Comparison of ENCODE assay signal across 8 cellular contexts in the genomic region with DNA sequence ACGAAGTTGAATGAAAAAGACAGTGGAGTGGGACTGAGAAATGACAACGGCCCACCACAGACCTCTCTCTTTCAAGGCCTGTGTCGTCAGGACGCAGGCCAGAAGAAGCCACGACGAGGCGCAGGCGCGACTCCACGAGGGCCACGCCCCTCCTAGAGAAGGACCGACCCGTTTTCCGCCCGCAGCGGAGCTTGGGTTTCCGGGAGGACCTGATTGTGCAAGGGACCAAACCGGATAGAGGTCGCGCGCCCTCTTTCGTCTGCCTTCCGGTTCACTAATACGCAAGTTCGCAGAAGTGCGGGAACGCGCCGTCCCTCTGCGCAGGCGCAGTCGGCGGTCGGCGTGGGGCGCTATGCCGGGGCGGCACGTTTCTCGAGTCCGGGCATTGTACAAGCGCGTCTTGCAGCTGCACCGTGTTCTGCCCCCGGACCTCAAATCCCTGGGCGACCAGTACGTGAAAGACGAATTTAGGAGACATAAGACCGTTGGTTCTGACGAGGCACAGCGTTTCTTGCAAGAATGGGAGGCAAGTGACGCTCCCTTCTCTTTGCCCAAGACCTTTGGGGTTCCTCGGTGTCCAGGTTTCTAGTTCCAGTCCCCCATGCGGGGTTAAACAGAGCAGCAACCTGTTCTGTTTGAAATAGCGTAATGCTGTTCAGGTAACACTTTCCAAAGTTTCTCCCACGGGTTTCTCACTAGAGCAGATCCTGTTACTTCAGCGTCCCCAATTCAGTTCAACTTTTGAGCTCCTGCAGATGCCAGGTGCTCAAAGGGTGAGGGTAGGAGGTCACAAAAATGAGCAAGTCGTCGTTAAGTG. TPM values are rescaled to one million over a fixed set of nuclear protein-coding genes. Genes with fewer than 3 reads are reported as not detected.
DNase-seq lines count a peak whose midpoint lies in the region; FAIRE-seq and TF ChIP-seq lines count a peak whose summit lies in the region.

A gene (plus strand): TSS at position 327 of the 817 bp plus-strand sequence. CDS start 26 bp downstream, at position 353.

- peaks cover 19 to 24% of the 10 kb centered on the region in 2 experiments for H3K4me1 Mint-ChIP-seq in H9

- no peak; the same call in 2 of the 3 replicates for TF ChIP-seq CTCF in H9 (conservative IDR thresholded peaks at IDR 0.05)
- TF ChIP-seq CTCF in neural cell (IDR thresholded peaks at IDR 0.05; ENCODE audit: poor library complexity, severe bottlenecking): peak; percentile 54
- peak in 2 of 7 experiments; percentile 22 to 23 for TF ChIP-seq CTCF in stomach (IDR thresholded peaks at IDR 0.05)

- H3K27me3 Mint-ChIP-seq in H9 (ENCODE audit: low read depth): peaks cover 12% of the 10 kb centered on the region

- peak within 1 kb of the TSS; percentile 80 for H3K4me3 ChIP-seq in MG63
- H3K4me3 ChIP-seq in neural cell (ENCODE audit: low read length): peak within 1 kb of the TSS; percentile 72
- H3K4me3 ChIP-seq in stomach: peak within 1 kb of the TSS; percentile 67 to 89 (median 72)

- H3K9me3 ChIP-seq in H9 (ENCODE audit: control insufficient read depth, low read depth, low read length): no peaks in the 10 kb centered on the region
- H3K9me3 ChIP-seq in MG63: no peaks in the 10 kb centered on the region
- no peaks in the 10 kb centered on the region for H3K9me3 ChIP-seq in neural cell (ENCODE audit: low read length)
- no peaks in the 10 kb centered on the region for H3K9me3 ChIP-seq in stomach

- no peaks in the 10 kb centered on the region for H3K36me3 ChIP-seq in MG63
- H3K36me3 ChIP-seq in neural cell (ENCODE audit: insufficient read depth, low read length): no peaks in the 10 kb centered on the region
- no peaks in the 10 kb centered on the region for H3K36me3 ChIP-seq in stomach

- TF ChIP-seq EP300 in neural cell (conservative IDR thresholded peaks at IDR 0.05; ENCODE audit: poor library complexity, severe bottlenecking): peak; percentile 77
- TF ChIP-seq EP300 in stomach (IDR thresholded peaks at IDR 0.05): no peak

- DNase-seq in H9: peak; percentile 99
- peak; percentile 93 for DNase-seq in MG63
- DNase-seq in SHP77 treated with DMSO at 0.1 percent for 48 hours (lab: John Stamatoyannopoulos, UW): peak; percentile 87
- peak; percentile 99 for DNase-seq in activated effector memory CD4-positive, alpha-beta T cell treated with anti-CD3 and anti-CD28 coated beads, Interleukin-2, amount 50 U/mL, for 16 hours
- peak; percentile 98 for DNase-seq in fibroblast of the conjunctiva (ENCODE audit: low read depth)
- DNase-seq in stomach: peak; percentile 98

- intact Hi-C loops in stomach (cut with DNase I; ENCODE audit: low total_unique reads): no loop called here

- no peak within 1 kb of the TSS for H3K4ac ChIP-seq in H9 (ENCODE audit: low read depth, low read length)

- no peak within 1 kb of the TSS for H2BK120ac ChIP-seq in H9 (ENCODE audit: low read depth, low read length, poor library complexity, severe bottlenecking)

- H3T11ph ChIP-seq in H9 (ENCODE audit: low read length): no peak within 1 kb of the TSS

- peak within 1 kb of the TSS; percentile 39 for H4K5ac ChIP-seq in H9 (ENCODE audit: insufficient read length, low read depth, low read length)

- H3K4me1 ChIP-seq in H9 (ENCODE audit: insufficient read depth, low read length): no peaks in the 10 kb centered on the region
- H3K4me1 ChIP-seq in stomach: peaks cover 0 to 21% (median 12%) of the 10 kb centered on the region in 4 donors

- H3K36me3 Mint-ChIP-seq in H9 (ENCODE audit: insufficient read depth in 1 of 3, low read depth in 3 of 3): peaks cover 2 to 9% (median 7%) of the 10 kb centered on the region in 3 experiments

- WGBS in H9 (ENCODE audit: extremely low coverage, insufficient read length, low lambda C conversion rate): no CpG with 5 or more reads among the region's 59 CpGs
- 0 to 1% (median 1%) methylated on average over 29 to 59 of the region's 59 CpGs for WGBS in stomach, 5 donors

- H3K27ac Mint-ChIP-seq in H9: peak within 1 kb of the TSS; percentile 93 to 97 (median 95)

- H3K23ac ChIP-seq in H9 (ENCODE audit: insufficient read length, low read depth, low read length): no peak within 1 kb of the TSS

- peak; percentile 45 for TF ChIP-seq RAD21 in neural cell (conservative IDR thresholded peaks at IDR 0.05)

- no peak within 1 kb of the TSS for H2BK20ac ChIP-seq in H9 (ENCODE audit: low read depth, low read length, poor library complexity, severe bottlenecking)

- H3K23me2 ChIP-seq in H9 (ENCODE audit: insufficient read length, low read depth, low read length, poor library complexity, severe bottlenecking): peaks cover 8% of the 10 kb centered on the region

- no peak within 1 kb of the TSS for H4K8ac ChIP-seq in H9 (replicated peaks; ENCODE audit: insufficient read length, low read depth, low read length)

- TF ChIP-seq POLR2A in stomach (IDR thresholded peaks at IDR 0.05): peak in 2 of 4 donors; percentile 5 to 75

- H3K56ac ChIP-seq in H9 (ENCODE audit: insufficient read length, low read depth, low read length): no peak within 1 kb of the TSS

- peak; percentile 96 for FAIRE-seq in G401.6 (lab: Jason Lieb, UNC)

- H2BK15ac ChIP-seq in H9 (ENCODE audit: low read depth, low read length): no peak within 1 kb of the TSS

- peaks cover 11% of the 10 kb centered on the region; the same call in 1 of the 2 replicates for H3K79me2 ChIP-seq in H9 (ENCODE audit: insufficient read depth, low read length)
- H3K79me2 ChIP-seq in neural cell (replicated peaks; ENCODE audit: insufficient read depth, low read length): peaks cover 20% of the 10 kb centered on the region

- no peaks in the 10 kb centered on the region for H3K9me2 ChIP-seq in neural cell (ENCODE audit: insufficient read depth, low read length)

- peak within 1 kb of the TSS; percentile 77 for H3K4me2 ChIP-seq in H9 (ENCODE audit: insufficient read depth, insufficient read length, low read length)
- peak within 1 kb of the TSS; percentile 96 for H3K4me2 ChIP-seq in neural cell (ENCODE audit: low read length)

- H2BK12ac ChIP-seq in H9 (ENCODE audit: insufficient read length, low read depth, low read length): no peak within 1 kb of the TSS

- peak within 1 kb of the TSS; percentile 86 for H3K14ac ChIP-seq in H9 (ENCODE audit: insufficient read depth, low read length)

- no peaks in the 10 kb centered on the region for H3F3A ChIP-seq in neural cell (ENCODE audit: insufficient read depth, low read length, poor library complexity, severe bottlenecking)

- no peak within 1 kb of the TSS for H4K91ac ChIP-seq in H9 (ENCODE audit: insufficient read length, low read depth, low read length)

- H3K79me1 ChIP-seq in H9 (ENCODE audit: insufficient read depth, low read depth, low read length, poor library complexity, severe bottlenecking): no peaks in the 10 kb centered on the region

- peak within 1 kb of the TSS; percentile 85 for H3K18ac ChIP-seq in H9 (ENCODE audit: insufficient read length, low read depth, low read length)

- peaks cover 0 to 3% of the 10 kb centered on the region in 2 experiments; a peak in 2 of 5 replicates for H3K9me3 Mint-ChIP-seq in H9

- H3K9ac ChIP-seq in H9 (ENCODE audit: extremely low read depth, insufficient read length, low read length): peak within 1 kb of the TSS; percentile 92
- peak within 1 kb of the TSS; percentile 75 for H3K9ac ChIP-seq in neural cell (ENCODE audit: low read length)

- peak within 1 kb of the TSS; percentile 87 to 90 for H3K4me3 Mint-ChIP-seq in H9

- H4K20me1 ChIP-seq in H9 (ENCODE audit: control insufficient read depth, insufficient read depth, insufficient read length) (no peaks in the 10 kb centered on the region), neural cell (ENCODE audit: insufficient read depth) (no peaks in the 10 kb centered on the region)

- peak within 1 kb of the TSS; percentile 14 for H3K27ac ChIP-seq in H9 (ENCODE audit: insufficient read length, low read depth, low read length)
- peak within 1 kb of the TSS; percentile 78 for H3K27ac ChIP-seq in neural cell (ENCODE audit: low read length)
- H3K27ac ChIP-seq in stomach: peak within 1 kb of the TSS; percentile 64 to 90 (median 86)

- no peaks in the 10 kb centered on the region for H3K27me3 ChIP-seq in H9 (ENCODE audit: insufficient read depth, low read length)
- no peaks in the 10 kb centered on the region for H3K27me3 ChIP-seq in MG63
- H3K27me3 ChIP-seq in neural cell (ENCODE audit: insufficient read depth, low read depth, low read length): no peaks in the 10 kb centered on the region
- no peaks in the 10 kb centered on the region for H3K27me3 ChIP-seq in stomach

- H2AFZ ChIP-seq in H9 (ENCODE audit: low read length): peak within 1 kb of the TSS; percentile 84
- H2AFZ ChIP-seq in neural cell (ENCODE audit: low read depth, low read length): peak within 1 kb of the TSS; percentile 84

- H2BK5ac ChIP-seq in H9 (ENCODE audit: insufficient read length, low read length): peak within 1 kb of the TSS; percentile 6

- H2AK5ac ChIP-seq in H9 (ENCODE audit: insufficient read length, low read length): no peak within 1 kb of the TSS

TF ChIP-seq in neural cell, 6 proteins besides CTCF, POLR2A, EP300 and RAD21 (continues in another document):
- TF ChIP-seq EZH2 (IDR thresholded peaks at IDR 0.05; ENCODE audit: borderline replicate concordance, insufficient read depth, low read length, poor library complexity, severe bottlenecking): no peak
- peak; percentile 83 for TF ChIP-seq TAF1 (IDR thresholded peaks at IDR 0.05; ENCODE audit: low read depth)
- TF ChIP-seq MXI1 (conservative IDR thresholded peaks at IDR 0.05; ENCODE audit: poor library complexity, severe bottlenecking): peak; percentile 94
- peak; percentile 95 for TF ChIP-seq POLR2AphosphoS5 (IDR thresholded peaks at IDR 0.05)
- TF ChIP-seq SMC3 (conservative IDR thresholded peaks at IDR 0.05; ENCODE audit: poor library complexity): peak; percentile 51

RNA-seq across cellular contexts. Expression of the gene that starts here (rescaled TPM):
- total RNA-seq in H9 (2021) (14.1 and 18.7 TPM in 2 replicates), stomach (10 to 100 TPM in 1 of 5 donors, 1 to 10 TPM in 4; 2.9 to 11.7 (median 4.3) TPM)
- total RNA-seq in MG63 (2014; rRNA removed; shearing (Covaris generic); ENCODE audit: low replicate concordance): 13.8 and 26.7 TPM in 2 replicates
- polyA plus RNA-seq in neural cell (26.0 and 28.3 TPM in 2 replicates), stomach (10 to 100 TPM in 2 of 3 donors, 1 to 10 TPM in 1; 8.5 to 18.2 (median 14.1) TPM)
- polyA minus RNA-seq in neural cell: 17.0 and 18.6 TPM in 2 replicates

Comparison
In these comparisons a context has a peak if more than half of its experiments do, and no peak if none do; other contexts are left out.
1. Peak in every context shown above with its lines: DNase-seq, H3K4me3 ChIP-seq and H3K27ac ChIP-seq.
2. H3K27ac ChIP-seq: peak in every context shown above with its lines; median percentile 86 in stomach; 78 in neural cell; 14 in H9.